ENCODE assay signal across 1 cellular context in genomic region chr2:121697108-121697631, GRCh38.
TF ChIP-seq lines count a peak whose summit lies in the region.

No MANE protein-coding gene starts in this region.

TF ChIP-seq in IMR-90, 13 proteins besides CTCF, POLR2A, EP300 and RAD21:
- no peak for TF ChIP-seq MAZ (IDR thresholded peaks at IDR 0.05; ENCODE audit: borderline replicate concordance, low read depth, low read length)
- no peak for TF ChIP-seq CEBPB (IDR thresholded peaks at IDR 0.05; ENCODE audit: low read depth, low read length)
- no peak for TF ChIP-seq BHLHE40 (IDR thresholded peaks at IDR 0.05; ENCODE audit: low read depth, low read length)
- TF ChIP-seq FOS (IDR thresholded peaks at IDR 0.05; ENCODE audit: low read depth, low read length), result no peak
